ENCODE assay signal across 22 cellular contexts in the genomic region with DNA sequence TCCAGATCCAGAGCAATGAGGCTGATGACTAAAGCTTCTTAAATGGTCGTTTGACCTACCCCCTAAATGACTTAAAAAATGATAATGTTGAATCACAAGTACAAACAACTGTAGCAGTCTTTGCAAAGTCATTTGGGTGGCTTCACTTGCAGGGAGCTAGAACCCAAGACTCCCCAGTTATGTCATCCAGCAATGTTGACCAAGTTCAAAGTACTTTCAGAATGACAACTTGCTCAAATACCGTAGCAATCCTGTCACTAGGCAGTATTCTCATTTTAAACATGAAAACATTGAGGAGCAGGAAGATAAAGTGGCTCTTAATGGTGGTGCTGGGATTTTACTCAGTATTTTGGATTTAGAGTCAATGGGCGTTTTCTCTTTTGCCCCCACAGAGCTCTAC.
"Had no signal": no experiment of that assay in that cellular context is flagged by ENCODE, and none has a peak within 500 bp of the region (broad histone marks: within the 10 kb centered on the region; RNA-seq: fewer than 3 reads in every experiment).

No MANE protein-coding gene starts in this region.

- H3K36me3 Mint-ChIP-seq: T-cell had no signal

- H3K9ac ChIP-seq: SK-N-SH had no signal

- H3K27me3 Mint-ChIP-seq: T-cell had no signal

- H3K4me3 Mint-ChIP-seq: T-cell had no signal

- H3K36me3 ChIP-seq: MG63 had no signal

- H3K9me3 ChIP-seq: MG63, SK-N-SH had no signal

- H3K27ac ChIP-seq: RWPE1 had no signal

- H3K4me1 Mint-ChIP-seq: T-cell had no signal

- H3K27ac Mint-ChIP-seq: T-cell had no signal

- H3K27me3 ChIP-seq: MG63 had no signal

- DNase-seq: IMR-90, Karpas-422, KG1, MG63, NCI-H1092, NCI-H1105 treated with DMSO at 0.1 percent for 48 hours, NCI-H1417 treated with DMSO at 0.1 percent for 48 hours, NCI-H1694 treated with DMSO at 0.1 percent for 48 hours, NCI-H1930, NCI-H2107, NCI-H345, NCI-H446 treated with DMSO at 0.1 percent for 48 hours, NCI-H524, NCI-H526 treated with DMSO at 0.1 percent for 48 hours, NCI-H774, PC-3, SHP77, SK-N-SH, SW 1271, T-cell had no signal

- ATAC-seq: Panc1, PC-3, T-cell had no signal

- H3K4me3 ChIP-seq: MG63 had no signal

- H3K4me2 ChIP-seq: SK-N-SH had no signal
